Comparison of ENCODE assay signal across 1 cellular context in genomic region chr14:33777651-33778050, GRCh38.
TF ChIP-seq lines count a peak whose summit lies in the region.

No MANE protein-coding gene starts in this region.

TF ChIP-seq in SK-N-SH, 30 proteins besides CTCF, POLR2A, EP300 and RAD21 (continued from another document):
- TF ChIP-seq TAF1 (IDR thresholded peaks at IDR 0.05; ENCODE audit: borderline replicate concordance, low read depth, low read length) (no peak), GABPA (IDR thresholded peaks at IDR 0.05; ENCODE audit: low read depth) (no peak), YY1 (IDR thresholded peaks at IDR 0.05; ENCODE audit: low read depth) (no peak), PBX3 (IDR thresholded peaks at IDR 0.05) (0 out of 2 replicates have a peak, but pooled peaks have one; percentile 9), NRF1 (IDR thresholded peaks at IDR 0.05; ENCODE audit: low read depth, low read length) (no peak), SIN3A (IDR thresholded peaks at IDR 0.05; ENCODE audit: borderline replicate concordance, low read depth, low read length) (no peak), TCF12 (IDR thresholded peaks at IDR 0.05) (0 out of 2 replicates have a peak, but pooled peaks have one; percentile 22)
